Comparison of ENCODE assay signal across 8 cellular contexts in the genomic region with DNA sequence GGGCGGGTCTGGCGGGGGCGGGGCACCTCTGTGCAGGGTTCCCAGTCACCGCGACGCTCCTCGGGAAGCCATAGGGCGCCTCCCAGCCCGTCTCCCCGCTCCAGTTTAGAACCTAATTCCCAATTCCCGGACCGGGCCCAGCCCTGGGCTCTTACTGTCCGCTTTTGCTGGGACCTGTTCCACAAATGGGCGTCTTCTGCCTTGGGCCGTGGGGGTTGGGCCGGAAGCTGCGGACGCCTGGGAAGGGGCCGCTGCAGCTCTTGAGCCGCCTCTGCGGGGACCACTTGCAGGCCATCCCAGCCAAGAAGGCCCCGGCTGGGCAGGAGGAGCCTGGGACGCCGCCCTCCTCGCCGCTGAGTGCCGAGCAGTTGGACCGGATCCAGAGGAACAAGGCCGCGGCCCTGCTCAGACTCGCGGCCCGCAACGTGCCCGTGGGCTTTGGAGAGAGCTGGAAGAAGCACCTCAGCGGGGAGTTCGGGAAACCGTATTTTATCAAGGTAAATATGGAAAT. TPM values are rescaled to one million over a fixed set of nuclear protein-coding genes. Genes with fewer than 3 reads are reported as not detected.
DNase-seq lines count a peak whose midpoint lies in the region; ATAC-seq and TF ChIP-seq lines count a peak whose summit lies in the region.

No MANE protein-coding gene starts in this region.

- peak; percentile 31 for ATAC-seq in GM21528 (IDR thresholded peaks at IDR 0.05; ENCODE audit: low FRiP score, unreplicated experiment)

- no peak for TF ChIP-seq CTCF in ascending aorta (IDR thresholded peaks at IDR 0.05)

- H3K4me3 ChIP-seq in HUES64 (ENCODE audit: low read length) (peak overlapping the region; percentile 86), ascending aorta (peak overlapping the region; percentile 87 to 91), iPS-11a (ENCODE audit: low read depth, low read length) (peak overlapping the region; percentile 76), skeletal muscle tissue (ENCODE audit: low read length in 3 of 3) (peak overlapping the region; percentile 81 to 87 (median 86))

- H3K27ac ChIP-seq in HUES64 (ENCODE audit: low read depth, low read length) = peak overlapping the region; percentile 72
- H3K27ac ChIP-seq in ascending aorta = peak overlapping the region; percentile 88 to 92
- peak overlapping the region; percentile 81 for H3K27ac ChIP-seq in skeletal muscle tissue (ENCODE audit: low read depth, low read length)

- H3K36me3 ChIP-seq in HUES64 (ENCODE audit: insufficient read depth, low read length) (peaks cover 46% of the 10 kb centered on the region), ascending aorta (peaks cover 16 to 19% of the 10 kb centered on the region in 2 donors), skeletal muscle tissue (ENCODE audit: control insufficient read depth in 3 of 3, insufficient read depth in 3 of 3, low read length in 3 of 3) (peaks cover 17 to 20% (median 18%) of the 10 kb centered on the region in 3 donors)

- whole genome bisulfite sequencing in HUES64 = under 1% methylated on average over 38 of the region's 38 CpGs

- intact Hi-C loops in ascending aorta (cut with DNase I) = loop anchor here (10.0 kb wide), 3 partner anchors 367 to 1413 kb away; a partner anchor contains a TSS

- H3K27me3 ChIP-seq in HUES64 (ENCODE audit: insufficient read depth, low read length) = peaks cover under 1% of the 10 kb centered on the region
- no peaks in the 10 kb centered on the region for H3K27me3 ChIP-seq in ascending aorta
- H3K27me3 ChIP-seq in skeletal muscle tissue (ENCODE audit: control insufficient read depth in 3 of 3, insufficient read depth in 3 of 3, low read length in 3 of 3) = no peaks in the 10 kb centered on the region

- DNase-seq in ELR (ENCODE audit: low read depth) = peak; percentile 63
- DNase-seq in ascending aorta (ENCODE audit: low spot score in 2 of 2) = no peak
- DNase-seq in COLO829 (ENCODE audit: low spot score) = no peak
- DNase-seq in GM19240 (ENCODE audit: insufficient read length, low spot score) = no peak

- H3K9ac ChIP-seq in HUES64 (ENCODE audit: low read depth, low read length) (peak overlapping the region; percentile 87), skeletal muscle tissue (ENCODE audit: low read depth in 1 of 3, low read length in 3 of 3) (peak overlapping the region; percentile 81 to 88 (median 87))

- H3K4me1 ChIP-seq in HUES64 (ENCODE audit: insufficient read depth, low read length) (0 out of 2 replicates have a peak, but pooled peaks cover 7% of the 10 kb centered on the region), ascending aorta (peaks cover 4 to 25% of the 10 kb centered on the region in 2 donors), skeletal muscle tissue (ENCODE audit: control insufficient read depth in 3 of 3, insufficient read depth in 3 of 3, low read length in 3 of 3) (peaks cover 17 to 26% (median 18%) of the 10 kb centered on the region in 3 donors)

- no peaks in the 10 kb centered on the region for H3K9me3 ChIP-seq in HUES64 (ENCODE audit: insufficient read depth, low read depth, low read length)
- H3K9me3 ChIP-seq in ascending aorta = no peaks in the 10 kb centered on the region
- no peaks in the 10 kb centered on the region for H3K9me3 ChIP-seq in skeletal muscle tissue (ENCODE audit: control insufficient read depth in 3 of 3, low read length in 3 of 3)

RNA-seq across cellular contexts. Expression of a gene that starts 0.8 kb away (rescaled TPM):
- 117 TPM for polyA plus RNA-seq in HUES64 (2013, experiment 1 of 2)
- polyA plus RNA-seq in HUES64 (2013, experiment 2 of 2) = 103 TPM
- total RNA-seq in ascending aorta = 42.4 TPM
- 25.6 TPM for total RNA-seq in skeletal muscle tissue

RNA-seq across cellular contexts. Expression of a gene that starts 4.9 kb away (rescaled TPM):
- 19.2 TPM for polyA plus RNA-seq in HUES64 (2013, experiment 1 of 2)
- 21.9 TPM for polyA plus RNA-seq in HUES64 (2013, experiment 2 of 2)
- total RNA-seq in ascending aorta (18.6 TPM), skeletal muscle tissue (20.4 TPM)

RNA-seq across cellular contexts. Expression of a gene that starts 18.2 kb away (rescaled TPM):
- 4.2 TPM for polyA plus RNA-seq in HUES64 (2013, experiment 1 of 2)
- polyA plus RNA-seq in HUES64 (2013, experiment 2 of 2) = 5.1 TPM
- total RNA-seq in ascending aorta = 140 TPM
- 27.7 TPM for total RNA-seq in skeletal muscle tissue

RNA-seq across cellular contexts. Expression of a gene that starts 45.8 kb away (rescaled TPM):
- 5.6 TPM for polyA plus RNA-seq in HUES64 (2013, experiment 1 of 2)
- polyA plus RNA-seq in HUES64 (2013, experiment 2 of 2) = 7.0 TPM
- 36.0 TPM for total RNA-seq in ascending aorta
- total RNA-seq in skeletal muscle tissue = 12.0 TPM
